ENCODE assay signal across 14 cellular contexts in genomic region chr6:113488812-113489685, GRCh38.
DNase-seq lines count a peak whose midpoint lies in the region; ATAC-seq, FAIRE-seq and TF ChIP-seq lines count a peak whose summit lies in the region.
"Had no signal": no experiment of that assay in that cellular context is flagged by ENCODE, and none has a peak within 500 bp of the region (broad histone marks: within the 10 kb centered on the region; RNA-seq: fewer than 3 reads in every experiment).

No MANE protein-coding gene starts in this region.

- H3K27me3 ChIP-seq in GM12878 (replicated peaks in 1 of 2; ENCODE audit: control insufficient read depth in 2 of 2, insufficient read depth in 2 of 2, low read length in 1 of 2) (no peaks in the 10 kb centered on the region), right lobe of liver (no peaks in the 10 kb centered on the region), MG63 (no peaks in the 10 kb centered on the region)

- ATAC-seq in GM12878 (peak; percentile 63), right lobe of liver (peak; percentile 34 to 77 (median 64))
- ATAC-seq: esophagus mucosa, T-cell had no signal

- H3K4me3 ChIP-seq in GM12864 (ENCODE audit: low read depth, low read length): no peak overlapping the region
- no peak overlapping the region for H3K4me3 ChIP-seq in GM12878
- H3K4me3 ChIP-seq in right lobe of liver: no peak overlapping the region
- no peak overlapping the region for H3K4me3 ChIP-seq in MG63

- H3K27ac ChIP-seq in GM12878 (ENCODE audit: control insufficient read depth, insufficient read depth): no peak overlapping the region
- no peak overlapping the region for H3K27ac ChIP-seq in right lobe of liver

- in situ Hi-C loops in GM12878 (cut with MboI): no loop called here

- TF ChIP-seq EP300 in GM12878 (IDR thresholded peaks at IDR 0.05; ENCODE audit: borderline replicate concordance in 1 of 2, control insufficient read depth in 1 of 2, low read depth in 2 of 2, low read length in 2 of 2): no peak

- no TSS peak for BruUV-seq in GM12878 (replicated peaks; lab: Mats Ljungman, UMichigan)

- POLR2A ChIA-PET in GM12878 (lab: Charles Lee): no interaction called here

- FAIRE-seq in GM12878 (lab: Jason Lieb, UNC): no peak

- TF ChIP-seq RAD21 in GM12878 (IDR thresholded peaks at IDR 0.05; ENCODE audit: insufficient read depth, low read depth, low read length): 0 out of 2 replicates have a peak, but pooled peaks have one; percentile 23

- H3K4me2 ChIP-seq in GM12878 (ENCODE audit: control insufficient read depth, insufficient read depth): no peak overlapping the region

- H3K9ac ChIP-seq in GM12878 (ENCODE audit: control insufficient read depth, insufficient read depth, low read length): no peak overlapping the region

- RAD21 ChIA-PET in GM12878 (lab: Charles Lee; ENCODE audit: unreplicated experiment): interaction anchor here (0.6 to 2.0 kb wide), 10 partner anchors 15 to 390 kb away, joined by 3 to 9 read pairs (median 5); no protein-coding TSS in a partner anchor

- CTCF ChIA-PET in GM12878 (lab: Yijun Ruan, JAX): interaction anchor here (0.6 to 1.8 kb wide), 12 partner anchors 9 to 397 kb away, joined by 3 to 5 read pairs (median 3); no protein-coding TSS in a partner anchor

- no peaks in the 10 kb centered on the region for H3K36me3 ChIP-seq in GM12878 (ENCODE audit: control insufficient read depth in 2 of 2, insufficient read depth in 2 of 2, low read length in 1 of 2)
- H3K36me3 ChIP-seq in right lobe of liver: no peaks in the 10 kb centered on the region
- no peaks in the 10 kb centered on the region for H3K36me3 ChIP-seq in MG63

- SMC1A ChIA-PET in GM12878 (lab: Charles Lee; ENCODE audit: uncharacterized antibody, unreplicated experiment): interaction anchor here (0.6 to 2.0 kb wide), 17 partner anchors 15 to 390 kb away, joined by 3 to 6 read pairs (median 3); no protein-coding TSS in a partner anchor

- WGBS in GM12878 (ENCODE audit: insufficient coverage, insufficient replicate concordance, low lambda C conversion rate, missing lambda C conversion rate): 13% methylated on average over 4 of the region's 4 CpGs
- 60% methylated on average over 4 of the region's 4 CpGs for WGBS in right lobe of liver (ENCODE audit: insufficient coverage, low coverage, low lambda C conversion rate, missing lambda C conversion rate)

- intact Hi-C loops in GM12878 (cut with micrococcal nuclease; ENCODE audit: unreplicated experiment) (no loop called here), right lobe of liver (cut with DNase I) (no loop called here)

- H3K9me3 ChIP-seq in GM12878 (replicated peaks; ENCODE audit: control insufficient read depth, insufficient read depth, low read length) (no peaks in the 10 kb centered on the region), right lobe of liver (no peaks in the 10 kb centered on the region), MG63 (no peaks in the 10 kb centered on the region)

- DNase-seq in GM12864 (ENCODE audit: low read depth): no peak
- DNase-seq in GM12878 (ENCODE audit: low read depth, low spot score): no peak
- DNase-seq in right lobe of liver: no peak
- DNase-seq in activated naive CD4-positive, alpha-beta T cell treated with Interleukin-2 at 50 U/mL for 16 hours: no peak
- no peak for DNase-seq in T-helper 9 cell
- DNase-seq in putamen (ENCODE audit: low spot score): no peak
- no peak for DNase-seq in MG63
- DNase-seq: activated CD4-positive, alpha-beta T cell treated with anti-CD3 and anti-CD28 coated beads, Interleukin-2, amount 50 U/mL, for 1 hour; C1 segment of cervical spinal cord; central memory CD4-positive, alpha-beta T cell; GDM1; T-cell had no signal

- TF ChIP-seq POLR2A in GM12878 (IDR thresholded peaks at IDR 0.05; ENCODE audit: low read depth, low read length) (no peak), right lobe of liver (IDR thresholded peaks at IDR 0.05) (no peak)

- H2AFZ ChIP-seq in GM12878 (ENCODE audit: control insufficient read depth, low read depth, low read length): no peak overlapping the region

- peak; percentile 36 for TF ChIP-seq CTCF in GM12864 (IDR thresholded peaks at IDR 0.05; ENCODE audit: low read depth, low read length, missing control alignments)
- peak; percentile 19; the same call in 1 of the 2 replicates for TF ChIP-seq CTCF in LNCAP (IDR thresholded peaks at IDR 0.05)
- TF ChIP-seq CTCF in GM12878 (IDR thresholded peaks at IDR 0.05 in 2 of 3, conservative IDR thresholded peaks at IDR 0.05 in 1 of 3; ENCODE audit: control insufficient read depth in 2 of 3, extremely low read depth in 1 of 3, insufficient read depth in 1 of 3, low read depth in 3 of 3, low read length in 3 of 3): peak; percentile 20 to 24 (median 22); a peak in 3 of 6 replicates
- no peak for TF ChIP-seq CTCF in right lobe of liver (IDR thresholded peaks at IDR 0.05)

- H4K20me1 ChIP-seq in GM12878 (ENCODE audit: control insufficient read depth, insufficient read depth): no peaks in the 10 kb centered on the region

- no peaks in the 10 kb centered on the region for H3K79me2 ChIP-seq in GM12878 (ENCODE audit: control insufficient read depth, insufficient read depth, low read length)

- H3K4me1 ChIP-seq in GM12878 (ENCODE audit: control insufficient read depth, insufficient read depth, low read length): no peaks in the 10 kb centered on the region
- H3K4me1 ChIP-seq in right lobe of liver: peaks cover 0 to 15% (median 0%) of the 10 kb centered on the region in 4 donors

TF ChIP-seq in GM12878, 131 proteins besides CTCF, POLR2A, EP300 and RAD21:
- TF ChIP-seq MEF2A (IDR thresholded peaks at IDR 0.05; ENCODE audit: insufficient read depth, low read depth, low read length): no peak
- peak; percentile 20; the same call in 1 of the 2 replicates for TF ChIP-seq SMC3 (IDR thresholded peaks at IDR 0.05; ENCODE audit: borderline replicate concordance, low read length)

Comparison
In these comparisons a context has a peak if more than half of its experiments do, and no peak if none do; other contexts are left out.
1. CTCF ChIP-seq: peak in GM12864 (single experiment), LNCAP (single experiment) and GM12878 (3 of 3); none in right lobe of liver (0 of 4).